In the genomic region with DNA sequence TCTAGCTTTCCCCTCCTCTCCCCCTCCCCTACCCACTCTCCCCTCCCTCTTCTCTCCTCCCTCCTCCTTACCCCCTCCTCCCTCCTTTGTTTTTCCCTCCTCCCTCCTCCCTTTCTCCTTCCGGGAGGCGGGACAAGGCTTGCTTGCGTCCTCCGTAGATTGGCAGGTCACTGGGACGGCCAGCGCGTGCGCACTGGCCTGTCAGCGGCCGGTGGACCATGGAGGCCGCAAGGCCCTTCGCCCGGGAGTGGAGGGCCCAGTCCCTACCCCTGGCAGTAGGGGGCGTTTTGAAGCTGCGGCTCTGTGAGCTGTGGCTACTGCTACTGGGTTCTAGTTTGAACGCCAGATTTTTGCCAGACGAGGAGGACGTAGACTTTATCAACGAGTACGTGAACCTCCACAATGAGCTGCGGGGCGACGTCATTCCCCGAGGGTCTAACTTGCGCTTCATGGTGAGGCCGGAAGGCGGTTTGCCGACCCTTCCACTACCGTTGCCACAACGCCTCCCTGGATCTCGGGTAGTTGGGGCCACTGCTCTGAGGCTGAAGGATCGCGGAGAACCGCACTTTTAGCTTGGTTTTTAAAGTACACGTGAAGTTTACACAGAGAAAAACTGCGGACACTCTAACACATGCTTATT, we compare ENCODE assay signal across 7 cellular contexts. TPM values are rescaled to one million over a fixed set of nuclear protein-coding genes. Genes with fewer than 3 reads are reported as not detected.
A peak's percentile ranks its signal among the peaks of the same experiment; 100 is the strongest.
DNase-seq lines count a peak whose midpoint lies in the region; ATAC-seq and TF ChIP-seq lines count a peak whose summit lies in the region.

A gene (plus strand): TSS at position 191 of the 640 bp plus-strand sequence. CDS start 28 bp downstream, at position 219.

- TF ChIP-seq CTCF in brain microvascular endothelial cell (IDR thresholded peaks at IDR 0.05; ENCODE audit: low read depth, low read length, missing control alignments) (peak; percentile 96), gastrocnemius medialis (IDR thresholded peaks at IDR 0.05 in 4 of 5, conservative IDR thresholded peaks at IDR 0.05 in 1 of 5) (peak; percentile 73 to 86 (median 79))

- H3K27me3 ChIP-seq in brain microvascular endothelial cell (replicated peaks): no peaks in the 10 kb centered on the region
- no peaks in the 10 kb centered on the region for H3K27me3 ChIP-seq in iPS DF 6.9 (ENCODE audit: control insufficient read depth, insufficient read depth, low read length)
- no peaks in the 10 kb centered on the region for H3K27me3 ChIP-seq in gastrocnemius medialis

- peak; percentile 98 for DNase-seq in NCI-H2081 (lab: John Stamatoyannopoulos, UW)
- DNase-seq in UCSD-AML1 (lab: John Stamatoyannopoulos, UW; ENCODE audit: unreplicated experiment): peak; percentile 9
- DNase-seq in brain microvascular endothelial cell: peak; percentile 97
- DNase-seq in iPS DF 6.9 (ENCODE audit: low read depth, low spot score): peak; percentile 95
- DNase-seq in gastrocnemius medialis: peak; percentile 90 to 95

- peak; percentile 68 to 77 for TF ChIP-seq POLR2A in gastrocnemius medialis (IDR thresholded peaks at IDR 0.05)

- in situ Hi-C loops in brain microvascular endothelial cell (cut with HindIII; ENCODE audit: low pct_ligation_motif_present, low sequenced_read_pairs) (no loop called here), gastrocnemius medialis (cut with MboI; ENCODE audit: low sequenced_read_pairs in 4 of 4) (loop anchor here in 2 of 4 donors (25.0 kb wide), 2 partner anchors 646 to 1171 kb away; a partner anchor contains a TSS)

- intact Hi-C loops in gastrocnemius medialis (cut with DNase I; ENCODE audit: low total_unique reads): loop anchor here (1.0 to 2.0 kb wide), 2 partner anchors 56 to 120 kb away; a partner anchor contains a TSS

- H3K4me3 ChIP-seq in brain microvascular endothelial cell (ENCODE audit: low read depth, low read length) (peak within 1 kb of the TSS; percentile 70), iPS DF 6.9 (ENCODE audit: low read length) (peak within 1 kb of the TSS; percentile 40; the same call in 1 of the 2 replicates), gastrocnemius medialis (peak within 1 kb of the TSS; percentile 65 to 84 (median 76))

- H3K36me3 ChIP-seq in brain microvascular endothelial cell (replicated peaks) (no peaks in the 10 kb centered on the region), iPS DF 6.9 (ENCODE audit: control insufficient read depth, insufficient read depth, low read length) (no peaks in the 10 kb centered on the region), gastrocnemius medialis (no peaks in the 10 kb centered on the region)

- ATAC-seq in GM18508 (IDR thresholded peaks at IDR 0.05; ENCODE audit: insufficient read depth, unreplicated experiment): peak; percentile 91
- peak; percentile 98 for ATAC-seq in HG03025 (IDR thresholded peaks at IDR 0.05; ENCODE audit: low FRiP score, unreplicated experiment)
- ATAC-seq in gastrocnemius medialis: peak; percentile 96 to 98

- H3K9me3 ChIP-seq in iPS DF 6.9 (ENCODE audit: control insufficient read depth, insufficient read depth, low read length) (no peaks in the 10 kb centered on the region), gastrocnemius medialis (no peaks in the 10 kb centered on the region)

- H3K4me1 ChIP-seq in iPS DF 6.9 (ENCODE audit: control insufficient read depth, insufficient read depth, low read length) (no peaks in the 10 kb centered on the region), gastrocnemius medialis (peaks cover 23 to 24% of the 10 kb centered on the region in 2 donors)

- H3K27ac ChIP-seq in brain microvascular endothelial cell (peak within 1 kb of the TSS; percentile 74), iPS DF 6.9 (ENCODE audit: low read length) (no peak within 1 kb of the TSS), gastrocnemius medialis (peak within 1 kb of the TSS; percentile 84 to 93 (median 90))

- no CpG with 5 or more reads among the region's 36 CpGs for WGBS in iPS DF 6.9 (ENCODE audit: insufficient coverage, insufficient read length)

RNA-seq across cellular contexts. Expression of the gene that starts here (rescaled TPM):
- total RNA-seq in gastrocnemius medialis: 1 to 10 TPM in 1 of 4 donors, under 1 TPM in 2, not detected in 1; 0.33 to 1.0 (median 0.49) TPM

Comparison
In these comparisons a context has a peak if more than half of its experiments do, and no peak if none do; other contexts are left out.
1. DNase-seq: peak in every context shown above with its lines; median percentile 98 in NCI-H2081; 97 in brain microvascular endothelial cell; 95 in iPS DF 6.9; 92 in gastrocnemius medialis; 9 in UCSD-AML1.